2 cellular contexts compared by ENCODE assay signal in the genomic region with DNA sequence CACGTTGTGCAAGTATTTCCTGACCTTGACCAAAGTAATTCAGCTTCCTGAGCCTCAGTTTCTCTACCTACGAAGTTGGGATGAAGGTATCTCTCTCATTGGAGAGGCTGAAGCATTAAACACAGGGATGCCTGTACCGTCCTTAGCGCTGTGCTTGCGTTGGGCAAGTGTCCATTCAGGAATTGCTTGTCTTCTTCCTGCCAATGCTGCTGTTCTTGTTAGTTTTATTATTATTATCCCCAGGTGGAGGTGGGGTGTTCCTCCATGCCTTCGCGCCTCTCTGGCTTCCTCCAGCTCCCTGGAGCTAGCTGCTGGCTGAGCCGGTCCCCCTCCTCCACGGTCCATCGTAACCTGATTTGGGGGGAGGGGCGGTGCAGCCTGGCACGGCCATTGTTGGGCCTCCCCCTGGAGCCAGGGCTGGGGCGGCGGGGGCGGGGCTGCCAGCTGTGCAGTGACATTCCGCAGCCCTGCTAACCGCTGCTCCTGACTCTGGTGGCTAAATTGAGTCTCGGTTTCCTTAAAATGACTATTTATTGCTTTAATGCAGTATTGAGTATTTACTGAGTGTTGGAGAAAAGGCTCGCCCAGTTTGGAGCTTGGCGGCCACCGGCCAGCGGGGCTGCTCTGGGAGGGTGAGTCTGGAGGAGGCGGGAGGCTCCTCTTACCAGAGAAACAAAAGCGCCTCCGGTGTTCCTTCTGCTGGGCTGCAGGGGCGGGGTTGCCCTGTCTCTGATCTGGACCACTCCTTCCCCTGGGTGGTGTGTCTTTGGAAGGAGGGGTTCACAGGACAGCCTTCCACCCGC.
TF ChIP-seq lines count a peak whose summit lies in the region.

No MANE protein-coding gene starts in this region.

TF ChIP-seq in SK-N-SH, 30 proteins besides CTCF, POLR2A, EP300 and RAD21 (continued from another document):
- TF ChIP-seq, protein P1, sequence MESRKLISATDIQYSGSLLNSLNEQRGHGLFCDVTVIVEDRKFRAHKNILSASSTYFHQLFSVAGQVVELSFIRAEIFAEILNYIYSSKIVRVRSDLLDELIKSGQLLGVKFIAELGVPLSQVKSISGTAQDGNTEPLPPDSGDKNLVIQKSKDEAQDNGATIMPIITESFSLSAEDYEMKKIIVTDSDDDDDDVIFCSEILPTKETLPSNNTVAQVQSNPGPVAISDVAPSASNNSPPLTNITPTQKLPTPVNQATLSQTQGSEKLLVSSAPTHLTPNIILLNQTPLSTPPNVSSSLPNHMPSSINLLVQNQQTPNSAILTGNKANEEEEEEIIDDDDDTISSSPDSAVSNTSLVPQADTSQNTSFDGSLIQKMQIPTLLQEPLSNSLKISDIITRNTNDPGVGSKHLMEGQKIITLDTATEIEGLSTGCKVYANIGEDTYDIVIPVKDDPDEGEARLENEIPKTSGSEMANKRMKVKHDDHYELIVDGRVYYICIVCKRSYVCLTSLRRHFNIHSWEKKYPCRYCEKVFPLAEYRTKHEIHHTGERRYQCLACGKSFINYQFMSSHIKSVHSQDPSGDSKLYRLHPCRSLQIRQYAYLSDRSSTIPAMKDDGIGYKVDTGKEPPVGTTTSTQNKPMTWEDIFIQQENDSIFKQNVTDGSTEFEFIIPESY (IDR thresholded peaks at IDR 0.05; ENCODE audit: borderline replicate concordance, low read depth): no peak
- TF ChIP-seq EZH2phosphoT487 (IDR thresholded peaks at IDR 0.05; ENCODE audit: borderline replicate concordance, low read depth): no peak

TF ChIP-seq in SK-N-SH treated with all-trans-retinoic acid at 6 μM for 48 hours, 23 proteins besides CTCF, POLR2A, EP300 and RAD21 (continued from another document):
- TF ChIP-seq BACH2 (CRISPR knock-in tag; IDR thresholded peaks at IDR 0.05; ENCODE audit: borderline replicate concordance): no peak
- TF ChIP-seq CSDC2 (CRISPR knock-in tag; IDR thresholded peaks at IDR 0.05): no peak
- no peak for TF ChIP-seq OSR1 (CRISPR knock-in tag; IDR thresholded peaks at IDR 0.05)
- TF ChIP-seq ZNF8 (CRISPR knock-in tag; IDR thresholded peaks at IDR 0.05): no peak
- no peak for TF ChIP-seq CREB5 (CRISPR knock-in tag; IDR thresholded peaks at IDR 0.05; ENCODE audit: low read depth)
- TF ChIP-seq ESRRG (CRISPR knock-in tag; IDR thresholded peaks at IDR 0.05): no peak
- no peak for TF ChIP-seq ARNTL (CRISPR knock-in tag; IDR thresholded peaks at IDR 0.05; ENCODE audit: borderline replicate concordance, low read depth)
- no peak for TF ChIP-seq ZNF565 (CRISPR knock-in tag; conservative IDR thresholded peaks at IDR 0.05; ENCODE audit: low read depth)
- no peak for TF ChIP-seq RARB (CRISPR knock-in tag; IDR thresholded peaks at IDR 0.05)
- TF ChIP-seq, protein P2, sequence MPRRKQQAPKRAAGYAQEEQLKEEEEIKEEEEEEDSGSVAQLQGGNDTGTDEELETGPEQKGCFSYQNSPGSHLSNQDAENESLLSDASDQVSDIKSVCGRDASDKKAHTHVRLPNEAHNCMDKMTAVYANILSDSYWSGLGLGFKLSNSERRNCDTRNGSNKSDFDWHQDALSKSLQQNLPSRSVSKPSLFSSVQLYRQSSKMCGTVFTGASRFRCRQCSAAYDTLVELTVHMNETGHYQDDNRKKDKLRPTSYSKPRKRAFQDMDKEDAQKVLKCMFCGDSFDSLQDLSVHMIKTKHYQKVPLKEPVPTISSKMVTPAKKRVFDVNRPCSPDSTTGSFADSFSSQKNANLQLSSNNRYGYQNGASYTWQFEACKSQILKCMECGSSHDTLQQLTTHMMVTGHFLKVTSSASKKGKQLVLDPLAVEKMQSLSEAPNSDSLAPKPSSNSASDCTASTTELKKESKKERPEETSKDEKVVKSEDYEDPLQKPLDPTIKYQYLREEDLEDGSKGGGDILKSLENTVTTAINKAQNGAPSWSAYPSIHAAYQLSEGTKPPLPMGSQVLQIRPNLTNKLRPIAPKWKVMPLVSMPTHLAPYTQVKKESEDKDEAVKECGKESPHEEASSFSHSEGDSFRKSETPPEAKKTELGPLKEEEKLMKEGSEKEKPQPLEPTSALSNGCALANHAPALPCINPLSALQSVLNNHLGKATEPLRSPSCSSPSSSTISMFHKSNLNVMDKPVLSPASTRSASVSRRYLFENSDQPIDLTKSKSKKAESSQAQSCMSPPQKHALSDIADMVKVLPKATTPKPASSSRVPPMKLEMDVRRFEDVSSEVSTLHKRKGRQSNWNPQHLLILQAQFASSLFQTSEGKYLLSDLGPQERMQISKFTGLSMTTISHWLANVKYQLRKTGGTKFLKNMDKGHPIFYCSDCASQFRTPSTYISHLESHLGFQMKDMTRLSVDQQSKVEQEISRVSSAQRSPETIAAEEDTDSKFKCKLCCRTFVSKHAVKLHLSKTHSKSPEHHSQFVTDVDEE (CRISPR knock-in tag; IDR thresholded peaks at IDR 0.05): no peak
